In genomic region chr2:160367887-160368286, GRCh38 we compare ENCODE assay signal across 8 cellular contexts.
DNase-seq lines count a peak whose midpoint lies in the region; ATAC-seq and TF ChIP-seq lines count a peak whose summit lies in the region.

No MANE protein-coding gene starts in this region.

- H3K36me3 Mint-ChIP-seq in T-cell = peaks cover 28% of the 10 kb centered on the region

- POLR2A ChIA-PET in T-cell (lab: Charles Lee) = no interaction called here

- peaks cover 12% of the 10 kb centered on the region for H3K36me3 ChIP-seq in right atrium auricular region

- H3K4me1 Mint-ChIP-seq in T-cell = peaks cover 84 to 93% (median 90%) of the 10 kb centered on the region in 3 donors

- DNase-seq in AG10803 (ENCODE audit: low read depth) (peak; percentile 99), HFF-Myc (ENCODE audit: extremely low read depth, low read depth) (peak; percentile 83), T-cell (no peak), right atrium auricular region (ENCODE audit: low spot score) (no peak), midbrain (lab: John Stamatoyannopoulos, UW) (no peak)
- DNase-seq in stimulated activated naive CD8-positive, alpha-beta T cell treated with anti-CD3 and anti-CD28 coated beads, Interleukin-15, Interleukin-2, amounts not matched to agents 100 U/mL and 50 U/mL, for 24 hours = peak; percentile 26

- ATAC-seq in T-cell (replicated peaks in 1 of 4) (peak in 1 of 4 experiments; percentile 60), HG02840 (IDR thresholded peaks at IDR 0.05; ENCODE audit: low FRiP score, unreplicated experiment) (no peak), HG02938 (IDR thresholded peaks at IDR 0.05; ENCODE audit: unreplicated experiment) (no peak)
- ATAC-seq in stimulated activated naive CD8-positive, alpha-beta T cell treated with anti-CD3 and anti-CD28 coated beads, Interleukin-15, Interleukin-2, amounts not matched to agents 100 U/mL and 50 U/mL, for 24 hours = peak; percentile 90

- peak overlapping the region; percentile 37 to 56 for H3K27ac Mint-ChIP-seq in T-cell

- H3K4me1 ChIP-seq in right atrium auricular region = peaks cover 0 to 100% of the 10 kb centered on the region in 2 donors

- H3K4me3 ChIP-seq in AG10803 (ENCODE audit: low read length) = no peak overlapping the region
- no peak overlapping the region for H3K4me3 ChIP-seq in HFF-Myc (replicated peaks; ENCODE audit: low read depth, low read length)
- no peak overlapping the region for H3K4me3 ChIP-seq in right atrium auricular region

- TF ChIP-seq CTCF in AG10803 (conservative IDR thresholded peaks at IDR 0.05; ENCODE audit: low read length) (no peak), HFF-Myc (IDR thresholded peaks at IDR 0.05; ENCODE audit: low read depth, low read length, missing control alignments) (no peak), right atrium auricular region (IDR thresholded peaks at IDR 0.05) (no peak)

- no peaks in the 10 kb centered on the region for H3K9me3 ChIP-seq in right atrium auricular region

- no peaks in the 10 kb centered on the region for H3K27me3 ChIP-seq in right atrium auricular region

- no peaks in the 10 kb centered on the region for H3K9me3 Mint-ChIP-seq in T-cell

- no peaks in the 10 kb centered on the region for H3K27me3 Mint-ChIP-seq in T-cell

- H3K4me3 Mint-ChIP-seq in T-cell = peak overlapping the region in 2 of 3 donors; percentile 29 to 51

- peak overlapping the region; percentile 32 to 36 for H3K27ac ChIP-seq in right atrium auricular region

- CTCF ChIA-PET in T-cell (lab: Charles Lee) = interaction anchor here in 1 of 2 donors (1.7 kb wide), 1 partner anchor 14 kb away, joined by 3 read pairs; no protein-coding TSS in a partner anchor

Comparison
In these comparisons a context has a peak if more than half of its experiments do, and no peak if none do; other contexts are left out.
1. DNase-seq: peak in AG10803 (single experiment), HFF-Myc (single experiment) and stimulated activated naive CD8-positive, alpha-beta T cell treated with anti-CD3 and anti-CD28 coated beads, Interleukin-15, Interleukin-2, amounts not matched to agents 100 U/mL and 50 U/mL, for 24 hours (single experiment); none in T-cell (0 of 34), right atrium auricular region (single experiment) and midbrain (single experiment).